ENCODE assay signal across 11 cellular contexts in genomic region chr22:26308467-26308866, GRCh38.
"Had no signal": no experiment of that assay in that cellular context is flagged by ENCODE, and none has a peak within 500 bp of the region (broad histone marks: within the 10 kb centered on the region; RNA-seq: fewer than 3 reads in every experiment).

No MANE protein-coding gene starts in this region.

- FAIRE-seq: H1, H54 had no signal

- H3K9ac ChIP-seq: GM23248 had no signal

- H3K4me2 ChIP-seq: GM23338 had no signal

- H3K9me3 ChIP-seq: HAP-1 had no signal

- DNase-seq: GM23248, GOT3, H7, H9, HCEC 1CT, HFFc6 had no signal

- H3K4me1 ChIP-seq: HAP-1 had no signal

- H3K4me3 ChIP-seq: GM23248, GM23338, HAP-1 had no signal

- ATAC-seq: GM23338, HCT116 had no signal

- H3K27ac ChIP-seq: GM23248 had no signal

- H2AFZ ChIP-seq: GM23248, GM23338 had no signal

- H3K36me3 ChIP-seq: HAP-1 had no signal
